In the genomic region with DNA sequence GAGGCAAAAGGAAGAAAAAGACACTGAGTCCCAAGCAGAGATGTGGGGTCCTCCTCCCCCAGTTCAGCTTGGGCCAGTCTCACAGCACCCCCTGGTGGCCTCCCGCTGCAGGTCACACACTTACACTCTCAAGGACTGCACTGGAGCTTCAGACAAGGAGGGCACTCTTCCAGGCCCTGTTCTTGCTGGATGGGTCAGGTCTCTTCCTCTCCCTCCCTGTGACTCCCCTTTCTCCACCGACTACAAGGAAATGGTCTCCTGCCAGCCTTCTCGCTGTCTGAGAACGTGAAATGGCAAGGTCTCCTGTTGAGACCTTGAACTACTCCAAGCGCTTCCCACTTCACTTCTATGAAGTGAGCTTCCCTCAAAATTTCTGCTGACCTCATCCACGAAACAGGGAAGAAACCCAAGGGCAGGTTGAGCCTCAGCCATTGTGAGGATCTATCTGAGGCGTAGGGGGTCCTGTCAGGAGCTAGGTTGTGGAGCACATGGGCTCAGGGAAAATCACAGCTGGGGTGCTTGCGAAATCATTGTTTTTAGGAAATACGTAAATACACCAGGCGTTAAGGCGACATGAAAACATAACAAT, we compare ENCODE assay signal across 2 cellular contexts.
TF ChIP-seq lines count a peak whose summit lies in the region.

No MANE protein-coding gene starts in this region.

TF ChIP-seq in IMR-90, 13 proteins besides CTCF, POLR2A, EP300 and RAD21:
- TF ChIP-seq FOS (IDR thresholded peaks at IDR 0.05; ENCODE audit: low read depth, low read length) (no peak), CHD1 (IDR thresholded peaks at IDR 0.05; ENCODE audit: low read depth, low read length) (no peak), RFX5 (IDR thresholded peaks at IDR 0.05; ENCODE audit: low read depth, low read length) (no peak), SMC3 (IDR thresholded peaks at IDR 0.05; ENCODE audit: low read depth, low read length) (peak; percentile 60), CEBPB (IDR thresholded peaks at IDR 0.05; ENCODE audit: low read depth, low read length) (peak; percentile 48; the same call in 1 of the 2 replicates), MAZ (IDR thresholded peaks at IDR 0.05; ENCODE audit: borderline replicate concordance, low read depth, low read length) (no peak)

TF ChIP-seq in SK-N-SH, 30 proteins besides CTCF, POLR2A, EP300 and RAD21:
- no peak for TF ChIP-seq RXRA (IDR thresholded peaks at IDR 0.05; ENCODE audit: borderline replicate concordance, low read depth)
- TF ChIP-seq SMC3 (IDR thresholded peaks at IDR 0.05; ENCODE audit: low read depth, low read length): peak; percentile 85
